ENCODE assay signal across 1 cellular context in genomic region chr15:93321881-93322282, GRCh38.
A peak's percentile ranks its signal among the peaks of the same experiment; 100 is the strongest.
TF ChIP-seq lines count a peak whose summit lies in the region.

No MANE protein-coding gene starts in this region.

TF ChIP-seq in HepG2, 621 proteins besides CTCF, POLR2A, EP300 and RAD21 (continued from another document and continues in another):
- TF ChIP-seq ARID5B (CRISPR knock-in tag; IDR thresholded peaks at IDR 0.05) (peak; percentile 69; the same call in 1 of the 2 replicates), ZNF292 (CRISPR knock-in tag; IDR thresholded peaks at IDR 0.05; ENCODE audit: borderline replicate concordance, low read depth) (peak; percentile 96), PHF20 (CRISPR knock-in tag; IDR thresholded peaks at IDR 0.05) (no peak), ZNF761 (CRISPR knock-in tag; conservative IDR thresholded peaks at IDR 0.05) (no peak), HOXA7 (CRISPR knock-in tag; IDR thresholded peaks at IDR 0.05) (no peak), NR2C2 (CRISPR knock-in tag; IDR thresholded peaks at IDR 0.05; ENCODE audit: borderline replicate concordance) (no peak), IKZF5 (CRISPR knock-in tag; IDR thresholded peaks at IDR 0.05) (peak; percentile 24; the same call in 1 of the 2 replicates), PRDM15 (CRISPR knock-in tag; IDR thresholded peaks at IDR 0.05) (no peak), ZBTB43 (CRISPR knock-in tag; conservative IDR thresholded peaks at IDR 0.05) (peak; percentile 58), ZNF335 (CRISPR knock-in tag; IDR thresholded peaks at IDR 0.05) (peak; percentile 46; the same call in 1 of the 2 replicates), RBFOX2 (IDR thresholded peaks at IDR 0.05; ENCODE audit: low read depth, low read length) (no peak), RARA (CRISPR knock-in tag; IDR thresholded peaks at IDR 0.05) (peak; percentile 30; the same call in 1 of the 2 replicates), CBX5 (CRISPR knock-in tag; IDR thresholded peaks at IDR 0.05; ENCODE audit: borderline replicate concordance) (peak; percentile 68; the same call in 1 of the 2 replicates), BORCS8-MEF2B (CRISPR knock-in tag; IDR thresholded peaks at IDR 0.05) (peak; percentile 62; the same call in 1 of the 2 replicates), JUN (CRISPR knock-in tag; IDR thresholded peaks at IDR 0.05) (no peak), FOXP4 (CRISPR knock-in tag; IDR thresholded peaks at IDR 0.05) (peak; percentile 71), ZNF850 (CRISPR knock-in tag; conservative IDR thresholded peaks at IDR 0.05) (no peak), NRL (CRISPR knock-in tag; IDR thresholded peaks at IDR 0.05; ENCODE audit: borderline replicate concordance) (no peak), HDAC1 (CRISPR knock-in tag; IDR thresholded peaks at IDR 0.05) (peak; percentile 61; the same call in 1 of the 2 replicates), ZNF121 (CRISPR knock-in tag; IDR thresholded peaks at IDR 0.05) (0 out of 2 replicates have a peak, but pooled peaks have one; percentile 8), FOXC1 (CRISPR knock-in tag; IDR thresholded peaks at IDR 0.05; ENCODE audit: borderline replicate concordance) (no peak), KLF6 (CRISPR knock-in tag; IDR thresholded peaks at IDR 0.05) (no peak), XRCC5 (optimal IDR thresholded peaks at IDR 0.05; ENCODE audit: low read length) (peak; percentile 21), MYPOP (CRISPR knock-in tag; IDR thresholded peaks at IDR 0.05) (no peak), NR2F6 (IDR thresholded peaks at IDR 0.05) (no peak), NR2F6 (CRISPR knock-in tag; IDR thresholded peaks at IDR 0.05) (peak; percentile 32; the same call in 1 of the 2 replicates), ZBTB7B (CRISPR knock-in tag; IDR thresholded peaks at IDR 0.05) (no peak), ZBTB38 (CRISPR knock-in tag; IDR thresholded peaks at IDR 0.05) (no peak), CHD2 (IDR thresholded peaks at IDR 0.05; ENCODE audit: low read depth, low read length) (no peak), PITX1 (CRISPR knock-in tag; IDR thresholded peaks at IDR 0.05) (0 out of 2 replicates have a peak, but pooled peaks have one; percentile 26), PHF8 (CRISPR knock-in tag; IDR thresholded peaks at IDR 0.05) (peak; percentile 31; the same call in 1 of the 2 replicates), ZNF589 (CRISPR knock-in tag; conservative IDR thresholded peaks at IDR 0.05) (no peak), KDM2A (CRISPR knock-in tag; IDR thresholded peaks at IDR 0.05; ENCODE audit: borderline replicate concordance, low read depth) (peak; percentile 45; the same call in 1 of the 2 replicates), ERF (CRISPR knock-in tag; IDR thresholded peaks at IDR 0.05) (peak; percentile 51; the same call in 1 of the 2 replicates), FOXA3 (CRISPR knock-in tag; IDR thresholded peaks at IDR 0.05) (peak; percentile 79), ZFP91 (CRISPR knock-in tag; IDR thresholded peaks at IDR 0.05; ENCODE audit: borderline replicate concordance) (peak; percentile 60; the same call in 1 of the 2 replicates), ZNF501 (CRISPR knock-in tag; IDR thresholded peaks at IDR 0.05) (peak; percentile 76), ZFP37 (CRISPR knock-in tag; IDR thresholded peaks at IDR 0.05; ENCODE audit: borderline replicate concordance) (0 out of 2 replicates have a peak, but pooled peaks have one; percentile 59), ZBTB1 (CRISPR knock-in tag; IDR thresholded peaks at IDR 0.05; ENCODE audit: borderline replicate concordance) (no peak), SRY (CRISPR knock-in tag; IDR thresholded peaks at IDR 0.05) (no peak), GMEB2 (CRISPR knock-in tag; IDR thresholded peaks at IDR 0.05; ENCODE audit: low read depth) (no peak), ARNT (IDR thresholded peaks at IDR 0.05) (no peak), REL (CRISPR knock-in tag; conservative IDR thresholded peaks at IDR 0.05) (no peak), TARDBP (CRISPR knock-in tag; IDR thresholded peaks at IDR 0.05) (no peak), ATF1 (CRISPR knock-in tag; IDR thresholded peaks at IDR 0.05) (no peak), LCORL (IDR thresholded peaks at IDR 0.05) (no peak), LCORL (CRISPR knock-in tag; IDR thresholded peaks at IDR 0.05) (peak; percentile 67; the same call in 1 of the 2 replicates), ZNF747 (CRISPR knock-in tag; IDR thresholded peaks at IDR 0.05; ENCODE audit: borderline replicate concordance) (no peak), ISX (CRISPR knock-in tag; conservative IDR thresholded peaks at IDR 0.05) (no peak), MZF1 (CRISPR knock-in tag; IDR thresholded peaks at IDR 0.05; ENCODE audit: borderline replicate concordance) (no peak), SYNCRIP (IDR thresholded peaks at IDR 0.05; ENCODE audit: insufficient read depth, low read depth, low read length) (no peak), TFDP2 (CRISPR knock-in tag; IDR thresholded peaks at IDR 0.05) (no peak), ZNF441 (CRISPR knock-in tag; IDR thresholded peaks at IDR 0.05; ENCODE audit: borderline replicate concordance) (0 out of 2 replicates have a peak, but pooled peaks have one; percentile 42)
